Comparison of ENCODE assay signal across 2 cellular contexts in genomic region chr17:41422586-41422985, GRCh38. TPM values are rescaled to one million over a fixed set of nuclear protein-coding genes. Genes with fewer than 3 reads are reported as not detected.
"Had no signal": no experiment of that assay in that cellular context is flagged by ENCODE, and none has a peak within 500 bp of the region (broad histone marks: within the 10 kb centered on the region; RNA-seq: fewer than 3 reads in every experiment).

No MANE protein-coding gene starts in this region.

RNA-seq across cellular contexts. Expression of gene KRT37, which starts 1.8 kb away (rescaled TPM):
- total RNA-seq: G401, GM12878 had no signal
- polyA plus RNA-seq: GM12878 had no signal

RNA-seq across cellular contexts. Expression of gene KRT38, which starts 18.2 kb away (rescaled TPM):
- total RNA-seq: G401, GM12878 had no signal
- polyA plus RNA-seq: GM12878 had no signal

RNA-seq across cellular contexts. Expression of gene KRT31, which starts 25.2 kb away (rescaled TPM):
- total RNA-seq: G401, GM12878 had no signal
- polyA plus RNA-seq: GM12878 had no signal

RNA-seq across cellular contexts. Expression of gene KRT34, which starts 40.5 kb away (rescaled TPM):
- total RNA-seq: G401, GM12878 had no signal
- polyA plus RNA-seq: GM12878 had no signal

RNA-seq across cellular contexts. Expression of gene KRT32, which starts 44.6 kb away (rescaled TPM):
- total RNA-seq: G401, GM12878 had no signal
- polyA plus RNA-seq: GM12878 had no signal
